Comparison of ENCODE assay signal across 31 cellular contexts in genomic region chr7:108634535-108634934, GRCh38.
"Had no signal": no experiment of that assay in that cellular context is flagged by ENCODE, and none has a peak within 500 bp of the region (broad histone marks: within the 10 kb centered on the region; RNA-seq: fewer than 3 reads in every experiment).

No MANE protein-coding gene starts in this region.

- H3K36me3 ChIP-seq: ascending aorta, cardiac muscle cell, WERI-Rb-1 had no signal

- H3K27ac ChIP-seq: ascending aorta, cardiac muscle cell, WERI-Rb-1 had no signal

- FAIRE-seq: bronchial epithelial cell had no signal

- ATAC-seq: activated CD4-positive, alpha-beta T cell treated with anti-CD3 and anti-CD28 coated beads for 36 hours; activated CD4-positive, CD25-positive, alpha-beta regulatory T cell treated with anti-CD3 and anti-CD28 coated beads, Interleukin-2, amount 50 U/mL, for 24 hours; activated CD8-positive, alpha-beta memory T cell treated with anti-CD3 and anti-CD28 coated beads, Interleukin-2, amount 10 ng/mL, durations not matched to agents 7 days and 5 days; activated CD8-positive, alpha-beta T cell treated with anti-CD3 and anti-CD28 coated beads, Interleukin-2, amount 10 ng/mL, durations not matched to agents 7 days and 5 days; activated naive CD8-positive, alpha-beta T cell treated with anti-CD3 and anti-CD28 coated beads, Interleukin-2, amount 50 U/mL, for 24 hours; WTC11 had no signal

- H3K4me3 ChIP-seq: ascending aorta, cardiac muscle cell had no signal

- DNase-seq: activated CD4-positive, alpha-beta memory T cell treated with anti-CD3 and anti-CD28 coated beads, Interleukin-2, amount 10 ng/mL, durations not matched to agents 7 days and 5 days; activated CD4-positive, alpha-beta T cell treated with anti-CD3 and anti-CD28 coated beads for 1 hour; activated CD4-positive, alpha-beta T cell treated with anti-CD3 and anti-CD28 coated beads for 36 hours; activated CD4-positive, alpha-beta T cell treated with anti-CD3 and anti-CD28 coated beads for 48 hours; activated CD4-positive, alpha-beta T cell treated with anti-CD3 and anti-CD28 coated beads, Interleukin-2, amount 10 ng/mL, durations not matched to agents 7 days and 5 days; activated CD4-positive, alpha-beta T cell treated with anti-CD3 and anti-CD28 coated beads, Interleukin-2, amount 50 U/mL, for 48 hours; activated CD4-positive, CD25-positive, alpha-beta regulatory T cell; activated CD8-positive, alpha-beta memory T cell treated with anti-CD3 and anti-CD28 coated beads for 24 hours; activated CD8-positive, alpha-beta memory T cell treated with anti-CD3 and anti-CD28 coated beads, Interleukin-2, amount 10 ng/mL, durations not matched to agents 7 days and 5 days; activated CD8-positive, alpha-beta memory T cell treated with anti-CD3 and anti-CD28 coated beads, Interleukin-2, amount 50 U/mL, for 48 hours; activated CD8-positive, alpha-beta T cell treated with anti-CD3 and anti-CD28 coated beads, Interleukin-2, amount 10 ng/mL, durations not matched to agents 7 days and 5 days; activated effector memory CD4-positive, alpha-beta T cell treated with Interleukin-2 at 50 U/mL for 16 hours; activated gamma-delta T cell; activated naive CD4-positive, alpha-beta T cell treated with anti-CD3 and anti-CD28 coated beads, Interleukin-2, amount 10 ng/mL, durations not matched to agents 7 days and 5 days; activated naive CD4-positive, alpha-beta T cell treated with Interleukin-2 at 50 U/mL for 16 hours; activated naive CD8-positive, alpha-beta T cell treated with anti-CD3 and anti-CD28 coated beads, Interleukin-2, amount 10 ng/mL, durations not matched to agents 7 days and 5 days; activated naive CD8-positive, alpha-beta T cell treated with anti-CD3 and anti-CD28 coated beads, Interleukin-2, amount 50 U/mL, for 24 hours; activated T-cell treated with anti-CD3 and anti-CD28 coated beads, Interleukin-2, amount 50 U/mL, for 24 hours; amygdala; anterior cingulate cortex; caudate nucleus; cerebellar nuclear complex; T-helper 1 cell; T-helper 2 cell; T-helper 9 cell; WERI-Rb-1 had no signal

- H3K27me3 ChIP-seq: ascending aorta, cardiac muscle cell had no signal

- H3K9me3 ChIP-seq: ascending aorta had no signal

- H3K4me1 ChIP-seq: ascending aorta had no signal
